ENCODE assay signal across 8 cellular contexts in the genomic region with DNA sequence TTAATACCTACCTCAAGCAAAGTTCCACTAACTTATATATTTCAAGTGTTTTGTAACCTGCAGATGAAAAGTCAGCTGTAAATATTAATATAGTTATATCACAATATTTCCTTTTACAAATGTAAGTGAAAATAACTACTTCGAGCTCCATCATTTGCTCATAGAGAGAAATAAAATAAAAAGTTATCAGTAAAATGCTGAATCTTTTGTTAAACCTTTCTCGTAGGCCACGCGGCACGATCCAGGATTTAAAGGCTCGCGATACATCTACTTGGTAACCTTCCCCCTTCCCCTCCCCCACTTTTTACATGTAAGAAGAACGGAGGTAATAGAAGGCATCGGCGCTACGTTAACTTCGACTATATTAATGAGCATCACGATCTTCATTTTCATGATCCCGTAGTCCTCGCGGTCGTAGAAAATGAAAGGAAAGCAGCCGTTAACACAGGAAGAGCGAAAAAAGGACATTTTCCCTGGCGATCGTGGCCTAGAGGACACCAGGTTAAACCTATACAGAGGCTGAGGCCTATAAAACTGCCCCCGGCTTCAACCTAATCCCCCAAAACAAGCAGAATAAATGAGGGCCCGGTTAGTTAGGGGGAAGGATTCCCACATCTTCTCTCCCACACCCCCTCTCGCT. TPM values are rescaled to one million over a fixed set of nuclear protein-coding genes. Genes with fewer than 3 reads are reported as not detected.
A peak's percentile ranks its signal among the peaks of the same experiment; 100 is the strongest.
DNase-seq lines count a peak whose midpoint lies in the region; ATAC-seq and TF ChIP-seq lines count a peak whose summit lies in the region.

No MANE protein-coding gene starts in this region.

- H3K9me3 ChIP-seq in neutrophil = no peaks in the 10 kb centered on the region

- H3K9me3 Mint-ChIP-seq in activated CD4-positive, alpha-beta T cell treated with anti-CD3 and anti-CD28 coated beads for 36 hours (ENCODE audit: low read depth) = no peaks in the 10 kb centered on the region
- H3K9me3 Mint-ChIP-seq in activated CD4-positive, alpha-beta memory T cell treated with anti-CD3 and anti-CD28 coated beads, Interleukin-2, amount 10 ng/mL, durations not matched to agents 7 days and 5 days = no peaks in the 10 kb centered on the region

- peak; percentile 55 for DNase-seq in activated CD4-positive, alpha-beta T cell treated with anti-CD3 and anti-CD28 coated beads for 36 hours
- DNase-seq in activated CD4-positive, alpha-beta T cell treated with anti-CD3 and anti-CD28 coated beads, Interleukin-2, amount 50 U/mL, for 1 hour = no peak
- DNase-seq in NCI-H1694 (lab: John Stamatoyannopoulos, UW) (peak; percentile 49), fibroblast of mammary gland (ENCODE audit: low read depth) (peak; percentile 69)
- peak; percentile 40 for DNase-seq in activated CD4-positive, alpha-beta memory T cell treated with anti-CD3 and anti-CD28 coated beads, Interleukin-2, amount 10 ng/mL, durations not matched to agents 7 days and 5 days

- peak overlapping the region; percentile 100 for H3K4me3 ChIP-seq in fibroblast of mammary gland (ENCODE audit: control insufficient read depth, low read depth, low read length)
- H3K4me3 ChIP-seq in neutrophil (ENCODE audit: low read depth in 1 of 2, low read length in 1 of 2) = peak overlapping the region; percentile 76 to 100

- no peak for ATAC-seq in activated CD4-positive, alpha-beta T cell treated with anti-CD3 and anti-CD28 coated beads for 36 hours
- ATAC-seq in GM18505 (IDR thresholded peaks at IDR 0.05; ENCODE audit: unreplicated experiment) (no peak), GM21367 (IDR thresholded peaks at IDR 0.05; ENCODE audit: unreplicated experiment) (no peak)

- peaks cover 32% of the 10 kb centered on the region for H3K4me1 Mint-ChIP-seq in activated CD4-positive, alpha-beta T cell treated with anti-CD3 and anti-CD28 coated beads for 36 hours
- H3K4me1 Mint-ChIP-seq in activated CD4-positive, alpha-beta memory T cell treated with anti-CD3 and anti-CD28 coated beads, Interleukin-2, amount 10 ng/mL, durations not matched to agents 7 days and 5 days = peaks cover 43% of the 10 kb centered on the region

- peak overlapping the region; percentile 100 for H3K27ac Mint-ChIP-seq in activated CD4-positive, alpha-beta T cell treated with anti-CD3 and anti-CD28 coated beads for 36 hours
- peak overlapping the region; percentile 99 for H3K27ac Mint-ChIP-seq in activated CD4-positive, alpha-beta memory T cell treated with anti-CD3 and anti-CD28 coated beads, Interleukin-2, amount 10 ng/mL, durations not matched to agents 7 days and 5 days

- no peak for TF ChIP-seq POLR2A in GM18505 (IDR thresholded peaks at IDR 0.05; ENCODE audit: borderline replicate concordance, extremely low read depth, insufficient read depth, insufficient read length)

- CTCF ChIA-PET in activated CD4-positive, alpha-beta T cell treated with anti-CD3 and anti-CD28 coated beads for 36 hours (lab: Charles Lee) = no interaction called here
- CTCF ChIA-PET in activated CD4-positive, alpha-beta memory T cell treated with anti-CD3 and anti-CD28 coated beads, Interleukin-2, amount 10 ng/mL, durations not matched to agents 7 days and 5 days (lab: Charles Lee) = interaction anchor here (1.4 kb wide), 1 partner anchor 114 kb away, joined by 3 read pairs; no protein-coding TSS in a partner anchor

- no peak for TF ChIP-seq CTCF in fibroblast of mammary gland (conservative IDR thresholded peaks at IDR 0.05; ENCODE audit: control insufficient read depth, insufficient read depth, low read depth, low read length)
- TF ChIP-seq CTCF in neutrophil (IDR thresholded peaks at IDR 0.05) = peak; percentile 6

- H3K27me3 ChIP-seq in neutrophil = no peaks in the 10 kb centered on the region

- H3K27ac ChIP-seq in neutrophil = peak overlapping the region; percentile 92

- H3K4me3 Mint-ChIP-seq in activated CD4-positive, alpha-beta T cell treated with anti-CD3 and anti-CD28 coated beads for 36 hours = peak overlapping the region; percentile 93
- peak overlapping the region; percentile 99 for H3K4me3 Mint-ChIP-seq in activated CD4-positive, alpha-beta memory T cell treated with anti-CD3 and anti-CD28 coated beads, Interleukin-2, amount 10 ng/mL, durations not matched to agents 7 days and 5 days

- intact Hi-C loops in activated CD4-positive, alpha-beta T cell treated with anti-CD3 and anti-CD28 coated beads for 36 hours (cut with DNase I, micrococcal nuclease) = loop anchor here (1.0 to 10.0 kb wide), 15 partner anchors 36 to 1826 kb away; a partner anchor contains a TSS

- peaks cover 14% of the 10 kb centered on the region for H3K36me3 ChIP-seq in neutrophil

- H3K36me3 Mint-ChIP-seq in activated CD4-positive, alpha-beta T cell treated with anti-CD3 and anti-CD28 coated beads for 36 hours (ENCODE audit: low read depth) = peaks cover 54% of the 10 kb centered on the region
- peaks cover 57% of the 10 kb centered on the region for H3K36me3 Mint-ChIP-seq in activated CD4-positive, alpha-beta memory T cell treated with anti-CD3 and anti-CD28 coated beads, Interleukin-2, amount 10 ng/mL, durations not matched to agents 7 days and 5 days (ENCODE audit: low read depth)

- H3K4me1 ChIP-seq in neutrophil (ENCODE audit: control insufficient read depth in 1 of 2, insufficient read depth in 1 of 2, low read depth in 1 of 2, low read length in 1 of 2) = peaks cover 57 to 58% of the 10 kb centered on the region in 2 experiments

- POLR2A ChIA-PET in activated CD4-positive, alpha-beta T cell treated with anti-CD3 and anti-CD28 coated beads for 36 hours (lab: Charles Lee) = interaction anchor here (0.6 kb wide), 2 partner anchors 54 to 209 kb away, joined by 3 to 4 read pairs; no protein-coding TSS in a partner anchor
- POLR2A ChIA-PET in activated CD4-positive, alpha-beta memory T cell treated with anti-CD3 and anti-CD28 coated beads, Interleukin-2, amount 10 ng/mL, durations not matched to agents 7 days and 5 days (lab: Charles Lee) = interaction anchor here (0.7 to 7.8 kb wide), 10 partner anchors 13 to 1270 kb away, joined by 3 to 76 read pairs (median 3); a partner anchor contains a TSS

- no peaks in the 10 kb centered on the region for H3K27me3 Mint-ChIP-seq in activated CD4-positive, alpha-beta T cell treated with anti-CD3 and anti-CD28 coated beads for 36 hours
- H3K27me3 Mint-ChIP-seq in activated CD4-positive, alpha-beta memory T cell treated with anti-CD3 and anti-CD28 coated beads, Interleukin-2, amount 10 ng/mL, durations not matched to agents 7 days and 5 days = no peaks in the 10 kb centered on the region

RNA-seq across cellular contexts. Expression of a gene that starts 0.5 kb away (rescaled TPM):
- 1,000 to 10,000 TPM; 1,155 to 1,665 TPM for total RNA-seq in activated CD4-positive, alpha-beta T cell treated with anti-CD3 and anti-CD28 coated beads for 36 hours
- 100 to 1,000 TPM; 689 to 710 TPM for total RNA-seq in activated CD4-positive, alpha-beta memory T cell treated with anti-CD3 and anti-CD28 coated beads, Interleukin-2, amount 10 ng/mL, durations not matched to agents 7 days and 5 days

RNA-seq across cellular contexts. Expression of a gene that starts 11.2 kb away (rescaled TPM):
- under 1 TPM; 0.14 to 0.21 TPM for total RNA-seq in activated CD4-positive, alpha-beta T cell treated with anti-CD3 and anti-CD28 coated beads for 36 hours
- not detected for total RNA-seq in activated CD4-positive, alpha-beta memory T cell treated with anti-CD3 and anti-CD28 coated beads, Interleukin-2, amount 10 ng/mL, durations not matched to agents 7 days and 5 days
